Comparison of ENCODE assay signal across 14 cellular contexts in the genomic region with DNA sequence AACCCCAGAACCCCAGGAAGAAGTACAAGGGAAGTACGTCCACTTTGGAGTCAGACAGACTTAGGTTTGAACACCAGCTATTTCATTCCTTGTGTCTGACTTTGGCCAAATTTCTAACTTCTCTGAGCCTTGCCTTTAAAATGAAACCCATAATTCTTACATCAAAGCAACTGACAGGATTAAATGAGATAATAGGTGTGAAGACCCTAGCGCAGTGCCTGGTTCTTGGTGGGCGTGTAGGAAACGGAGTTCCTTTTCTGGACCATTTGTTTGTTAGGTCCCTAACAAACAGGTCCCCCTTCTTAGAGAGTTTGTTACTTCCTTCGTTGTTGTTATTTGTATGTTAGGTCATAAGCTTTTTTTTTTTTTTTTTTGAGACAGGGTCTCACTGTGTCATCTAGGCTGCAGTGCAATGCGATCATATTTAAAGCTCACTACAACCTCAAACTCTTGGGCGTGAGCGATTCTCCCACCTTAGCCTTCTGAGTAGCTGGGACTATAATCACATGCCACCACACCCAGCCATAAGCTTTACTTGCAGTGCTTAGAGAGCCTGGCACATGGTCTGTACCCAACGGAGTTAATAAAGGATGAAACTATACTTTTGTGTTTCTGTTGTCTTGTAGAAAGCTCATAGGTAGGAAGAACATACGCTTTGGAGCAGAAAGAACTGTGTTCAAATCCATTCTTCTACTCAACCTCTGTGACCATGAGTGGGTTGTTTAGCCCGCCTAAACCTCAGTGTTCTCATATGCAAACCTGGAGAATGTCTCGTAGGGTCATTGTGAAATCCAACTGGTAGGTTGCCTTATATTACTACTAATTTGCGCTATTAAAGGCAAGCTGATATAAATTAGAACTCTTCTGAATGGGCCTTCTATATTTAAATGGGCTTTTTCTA. TPM values are rescaled to one million over a fixed set of nuclear protein-coding genes. Genes with fewer than 3 reads are reported as not detected.
DNase-seq lines count a peak whose midpoint lies in the region; ATAC-seq and TF ChIP-seq lines count a peak whose summit lies in the region.
"Had no signal": no experiment of that assay in that cellular context is flagged by ENCODE, and none has a peak within 500 bp of the region (broad histone marks: within the 10 kb centered on the region; RNA-seq: fewer than 3 reads in every experiment).

No MANE protein-coding gene starts in this region.

- POLR2A ChIA-PET in CD4-positive, alpha-beta memory T cell (lab: Charles Lee; ENCODE audit: partially characterized antibody), result no interaction called here
- POLR2A ChIA-PET in PC-9 (lab: Charles Lee; ENCODE audit: unreplicated experiment), result no interaction called here

- peaks cover 74% of the 10 kb centered on the region for H3K36me3 ChIP-seq in CD4-positive, alpha-beta memory T cell (ENCODE audit: insufficient read depth, low read length)
- peaks cover 55% of the 10 kb centered on the region for H3K36me3 ChIP-seq in PC-9 (ENCODE audit: low read depth)

- H3K9me3 Mint-ChIP-seq in CD4-positive, alpha-beta memory T cell, result no peaks in the 10 kb centered on the region
- H3K9me3 Mint-ChIP-seq in endothelial cell (ENCODE audit: unreplicated experiment) (no peaks in the 10 kb centered on the region), nephron (no peaks in the 10 kb centered on the region)
- H3K9me3 Mint-ChIP-seq: naive thymus-derived CD8-positive, alpha-beta T cell; stimulated activated naive CD8-positive, alpha-beta T cell treated with anti-CD3 and anti-CD28 coated beads, Interleukin-15, Interleukin-2, amounts not matched to agents 100 ng/mL and 50 ng/mL, for 24 hours had no signal

- no peak for DNase-seq in CD4-positive, alpha-beta memory T cell
- DNase-seq in PC-9 (no peak), endothelial cell (ENCODE audit: low spot score) (no peak), sciatic nerve (ENCODE audit: low spot score) (no peak), CD1c-positive myeloid dendritic cell (ENCODE audit: extremely low spot score) (no peak)
- DNase-seq in stimulated activated CD4-positive, alpha-beta T cell treated with anti-CD3 and anti-CD28 coated beads, Interleukin-15, amount 100 ng/mL, for 24 hours, result no peak
- DNase-seq: activated effector memory CD4-positive, alpha-beta T cell treated with anti-CD3 and anti-CD28 coated beads, Interleukin-2, amount 50 U/mL, for 16 hours; heart right ventricle; naive thymus-derived CD8-positive, alpha-beta T cell; NCI-H1105 treated with DMSO at 0.1 percent for 48 hours; NCI-H446 had no signal

- no peaks in the 10 kb centered on the region for H3K9me3 ChIP-seq in CD4-positive, alpha-beta memory T cell (ENCODE audit: control insufficient read depth in 1 of 2, low read length in 2 of 2)
- H3K9me3 ChIP-seq in PC-9 (ENCODE audit: insufficient read depth, low read depth), result no peaks in the 10 kb centered on the region
- H3K9me3 ChIP-seq: heart right ventricle had no signal

- H3K27me3 ChIP-seq in CD4-positive, alpha-beta memory T cell (ENCODE audit: insufficient read depth, low read length), result no peaks in the 10 kb centered on the region
- no peaks in the 10 kb centered on the region for H3K27me3 ChIP-seq in PC-9 (ENCODE audit: insufficient read depth, low read depth)
- H3K27me3 ChIP-seq: heart right ventricle had no signal

- H3K4me1 Mint-ChIP-seq in CD4-positive, alpha-beta memory T cell, result peaks cover 15 to 30% (median 17%) of the 10 kb centered on the region in 4 donors
- H3K4me1 Mint-ChIP-seq in endothelial cell (ENCODE audit: unreplicated experiment) (peaks cover 10% of the 10 kb centered on the region), nephron (peaks cover 55% of the 10 kb centered on the region)

- no peaks in the 10 kb centered on the region for H3K9me2 ChIP-seq in PC-9 (ENCODE audit: insufficient read depth)

- CTCF ChIA-PET in CD4-positive, alpha-beta memory T cell (lab: Charles Lee; ENCODE audit: partially characterized antibody), result interaction anchor here (0.6 to 1.7 kb wide), 11 partner anchors 9 to 335 kb away, joined by 3 to 10 read pairs (median 4); partner anchors contain the start of gene BLCAP
- CTCF ChIA-PET in PC-9 (lab: Charles Lee), result interaction anchor here (0.6 to 0.7 kb wide), 2 partner anchors 9 to 55 kb away, joined by 10 read pairs; no protein-coding TSS in a partner anchor

- peaks cover 18% of the 10 kb centered on the region for H3K79me2 ChIP-seq in PC-9 (ENCODE audit: low read depth)

- H3K27ac Mint-ChIP-seq in CD4-positive, alpha-beta memory T cell, result peak overlapping the region in 4 of 7 donors; percentile 19 to 57 (median 30)
- H3K27ac Mint-ChIP-seq in endothelial cell (ENCODE audit: unreplicated experiment), result peak overlapping the region; percentile 70
- peak overlapping the region; percentile 18 to 67 (median 38) for H3K27ac Mint-ChIP-seq in nephron
- H3K27ac Mint-ChIP-seq: stimulated activated naive CD8-positive, alpha-beta T cell treated with anti-CD3 and anti-CD28 coated beads, Interleukin-15, Interleukin-2, amounts not matched to agents 100 ng/mL and 50 ng/mL, for 24 hours had no signal

- peaks cover 8% of the 10 kb centered on the region for H3K4me1 ChIP-seq in CD4-positive, alpha-beta memory T cell (ENCODE audit: insufficient read depth, low read length)
- peaks cover 9% of the 10 kb centered on the region for H3K4me1 ChIP-seq in PC-9 (replicated peaks; ENCODE audit: insufficient read depth)

- H3K27ac ChIP-seq in CD4-positive, alpha-beta memory T cell (ENCODE audit: low read depth, low read length), result no peak overlapping the region
- H3K27ac ChIP-seq in PC-9, result peak overlapping the region; percentile 40

- no TSS peak for BruUV-seq in PC-9 (replicated peaks; lab: Mats Ljungman, UMichigan)

- H3K27me3 Mint-ChIP-seq in CD4-positive, alpha-beta memory T cell, result no peaks in the 10 kb centered on the region
- H3K27me3 Mint-ChIP-seq in endothelial cell (ENCODE audit: unreplicated experiment) (peaks cover 1% of the 10 kb centered on the region), nephron (ENCODE audit: low read depth) (no peaks in the 10 kb centered on the region)
- H3K27me3 Mint-ChIP-seq: naive thymus-derived CD8-positive, alpha-beta T cell; stimulated activated naive CD8-positive, alpha-beta T cell treated with anti-CD3 and anti-CD28 coated beads, Interleukin-15, Interleukin-2, amounts not matched to agents 100 ng/mL and 50 ng/mL, for 24 hours had no signal

- no peak overlapping the region for H3K4me3 Mint-ChIP-seq in CD4-positive, alpha-beta memory T cell
- H3K4me3 Mint-ChIP-seq in endothelial cell (ENCODE audit: unreplicated experiment) (no peak overlapping the region), nephron (no peak overlapping the region)
- H3K4me3 Mint-ChIP-seq: naive thymus-derived CD8-positive, alpha-beta T cell; stimulated activated naive CD8-positive, alpha-beta T cell treated with anti-CD3 and anti-CD28 coated beads, Interleukin-15, Interleukin-2, amounts not matched to agents 100 ng/mL and 50 ng/mL, for 24 hours had no signal

- no peak overlapping the region for H2AFZ ChIP-seq in PC-9

- intact Hi-C loops in CD4-positive, alpha-beta memory T cell (cut with micrococcal nuclease), result no loop called here
- intact Hi-C loops in PC-9 (cut with micrococcal nuclease; ENCODE audit: unreplicated experiment) (no loop called here), sciatic nerve (cut with DNase I) (no loop called here)

- peaks cover 58 to 80% of the 10 kb centered on the region in 2 donors for H3K36me3 Mint-ChIP-seq in CD4-positive, alpha-beta memory T cell
- peaks cover 50% of the 10 kb centered on the region for H3K36me3 Mint-ChIP-seq in endothelial cell (ENCODE audit: low read depth, unreplicated experiment)
- H3K36me3 Mint-ChIP-seq in nephron (ENCODE audit: low read depth), result peaks cover 64% of the 10 kb centered on the region

- no peak overlapping the region for H3K4me3 ChIP-seq in CD4-positive, alpha-beta memory T cell (ENCODE audit: low read length in 2 of 2)
- H3K4me3 ChIP-seq in PC-9, result no peak overlapping the region
- H3K4me3 ChIP-seq: heart right ventricle had no signal

- peaks cover 21% of the 10 kb centered on the region for H3F3A ChIP-seq in PC-9 (ENCODE audit: insufficient read depth, low read depth)

- H3K4me2 ChIP-seq in PC-9, result peak overlapping the region; percentile 15; the same call in 1 of the 2 replicates

- ATAC-seq in sciatic nerve (no peak), HG02623 (IDR thresholded peaks at IDR 0.05; ENCODE audit: unreplicated experiment) (no peak)
- ATAC-seq: naive thymus-derived CD8-positive, alpha-beta T cell had no signal

- peaks cover 49% of the 10 kb centered on the region for H4K20me1 ChIP-seq in PC-9 (ENCODE audit: insufficient read depth)

- no peak for TF ChIP-seq CTCF in PC-9 (conservative IDR thresholded peaks at IDR 0.05)
- TF ChIP-seq CTCF in endothelial cell (IDR thresholded peaks at IDR 0.05; ENCODE audit: unreplicated experiment), result no peak
- TF ChIP-seq CTCF in nephron (IDR thresholded peaks at IDR 0.05; ENCODE audit: unreplicated experiment in 3 of 3), result no peak

RNA-seq across cellular contexts. Expression of gene MROH8, which starts 21.8 kb away (rescaled TPM):
- total RNA-seq in CD4-positive, alpha-beta memory T cell, result 1 to 10 TPM; 1.4 to 1.5 TPM
- 1 to 10 TPM in 1 of 2 donors, under 1 TPM in 1; 1.00 to 1.5 TPM for polyA plus RNA-seq in CD4-positive, alpha-beta memory T cell
- 3.3 TPM in 2 replicates for total RNA-seq in PC-9 (2021)
- 4.3 TPM for total RNA-seq in endothelial cell (ENCODE audit: unreplicated experiment)
- total RNA-seq in sciatic nerve, result 5.2 TPM

RNA-seq across cellular contexts. Expression of gene RPN2, which starts 22.0 kb away (rescaled TPM):
- total RNA-seq in CD4-positive, alpha-beta memory T cell, result 100 to 1,000 TPM; 125 to 127 TPM
- polyA plus RNA-seq in CD4-positive, alpha-beta memory T cell, result 100 to 1,000 TPM; 257 to 349 TPM
- total RNA-seq in PC-9 (2021), result 164 and 185 TPM in 2 replicates
- total RNA-seq in endothelial cell (ENCODE audit: unreplicated experiment), result 187 TPM
- total RNA-seq in sciatic nerve, result 97.9 TPM
